Comparison of ENCODE assay signal across 1 cellular context in genomic region chr14:24058260-24058950, GRCh38.
TF ChIP-seq lines count a peak whose summit lies in the region.

No MANE protein-coding gene starts in this region.

TF ChIP-seq in HepG2, 621 proteins besides CTCF, POLR2A, EP300 and RAD21 (continued from another document and continues in another):
- TF ChIP-seq FOXP1 (IDR thresholded peaks at IDR 0.05) = no peak
- TF ChIP-seq FOXP1 (CRISPR knock-in tag; IDR thresholded peaks at IDR 0.05) = no peak
- TF ChIP-seq USF2 (IDR thresholded peaks at IDR 0.05; ENCODE audit: low read depth, low read length) = no peak
- TF ChIP-seq USF2 (CRISPR knock-in tag; IDR thresholded peaks at IDR 0.05; ENCODE audit: borderline replicate concordance) = no peak
- peak; percentile 42 for TF ChIP-seq HNRNPK (IDR thresholded peaks at IDR 0.05; ENCODE audit: low read depth, low read length, poor library complexity, severe bottlenecking)
- no peak for TF ChIP-seq HNF1A (IDR thresholded peaks at IDR 0.05; ENCODE audit: low read depth)
- TF ChIP-seq HNF1A (CRISPR knock-in tag; IDR thresholded peaks at IDR 0.05; ENCODE audit: borderline replicate concordance) = no peak
- TF ChIP-seq ARID5B (CRISPR knock-in tag; IDR thresholded peaks at IDR 0.05) = peak; percentile 44; the same call in 1 of the 2 replicates
- TF ChIP-seq SIX1 (CRISPR knock-in tag; IDR thresholded peaks at IDR 0.05; ENCODE audit: borderline replicate concordance) = no peak
- peak; percentile 41; the same call in 1 of the 2 replicates for TF ChIP-seq ZMYM4 (CRISPR knock-in tag; IDR thresholded peaks at IDR 0.05)
- no peak for TF ChIP-seq HNRNPH1 (optimal IDR thresholded peaks at IDR 0.05; ENCODE audit: low read depth, low read length)
- no peak for TF ChIP-seq ZNF816 (CRISPR knock-in tag; IDR thresholded peaks at IDR 0.05; ENCODE audit: borderline replicate concordance)
- no peak for TF ChIP-seq ZNF121 (CRISPR knock-in tag; IDR thresholded peaks at IDR 0.05)
- no peak for TF ChIP-seq DMTF1 (CRISPR knock-in tag; IDR thresholded peaks at IDR 0.05)
- 0 out of 2 replicates have a peak, but pooled peaks have one; percentile 56 for TF ChIP-seq MYNN (CRISPR knock-in tag; IDR thresholded peaks at IDR 0.05; ENCODE audit: low read depth)
- peak; percentile 60 for TF ChIP-seq FOSL2 (CRISPR knock-in tag; IDR thresholded peaks at IDR 0.05)
- no peak for TF ChIP-seq ARNT (IDR thresholded peaks at IDR 0.05)
- TF ChIP-seq ZNF652 (CRISPR knock-in tag; IDR thresholded peaks at IDR 0.05; ENCODE audit: borderline replicate concordance, low read depth) = peak; percentile 19; the same call in 1 of the 2 replicates
- TF ChIP-seq ZNF691 (CRISPR knock-in tag; IDR thresholded peaks at IDR 0.05; ENCODE audit: borderline replicate concordance, low read depth) = peak; percentile 72; the same call in 1 of the 2 replicates
- peak; percentile 85 for TF ChIP-seq ZNF350 (CRISPR knock-in tag; IDR thresholded peaks at IDR 0.05; ENCODE audit: borderline replicate concordance, low read depth)
- TF ChIP-seq ZNF724P (CRISPR knock-in tag; IDR thresholded peaks at IDR 0.05; ENCODE audit: borderline replicate concordance) = no peak
- peak; percentile 56; the same call in 1 of the 2 replicates for TF ChIP-seq IRF9 (CRISPR knock-in tag; IDR thresholded peaks at IDR 0.05; ENCODE audit: borderline replicate concordance)
- TF ChIP-seq SMARCE1 (IDR thresholded peaks at IDR 0.05; ENCODE audit: borderline replicate concordance) = no peak
- TF ChIP-seq THAP8 (CRISPR knock-in tag; IDR thresholded peaks at IDR 0.05; ENCODE audit: borderline replicate concordance) = no peak
- TF ChIP-seq ZUFSP (CRISPR knock-in tag; IDR thresholded peaks at IDR 0.05; ENCODE audit: borderline replicate concordance) = no peak
- no peak for TF ChIP-seq TP53 (CRISPR knock-in tag; conservative IDR thresholded peaks at IDR 0.05)
- TF ChIP-seq ZNF768 (CRISPR knock-in tag; IDR thresholded peaks at IDR 0.05) = no peak
- TF ChIP-seq ZSCAN12 (CRISPR knock-in tag; IDR thresholded peaks at IDR 0.05) = no peak
- TF ChIP-seq AFF4 (CRISPR knock-in tag; IDR thresholded peaks at IDR 0.05) = no peak
- TF ChIP-seq SRSF9 (IDR thresholded peaks at IDR 0.05; ENCODE audit: borderline replicate concordance, insufficient read depth, low read depth, low read length, poor library complexity, severe bottlenecking) = no peak
- TF ChIP-seq HOXA7 (CRISPR knock-in tag; IDR thresholded peaks at IDR 0.05) = no peak
- no peak; the same call in 1 of the 2 replicates for TF ChIP-seq RFXAP (CRISPR knock-in tag; IDR thresholded peaks at IDR 0.05; ENCODE audit: borderline replicate concordance)
- TF ChIP-seq HNF1B (CRISPR knock-in tag; IDR thresholded peaks at IDR 0.05) = peak; percentile 71; the same call in 1 of the 2 replicates
- TF ChIP-seq NFE2L2 (IDR thresholded peaks at IDR 0.05; ENCODE audit: low read length) = peak; percentile 6; the same call in 1 of the 2 replicates
